In genomic region chr9:123828449-123828848, GRCh38 we compare ENCODE assay signal across 14 cellular contexts.
DNase-seq lines count a peak whose midpoint lies in the region; TF ChIP-seq lines count a peak whose summit lies in the region.
"Had no signal": no experiment of that assay in that cellular context is flagged by ENCODE, and none has a peak within 500 bp of the region (broad histone marks: within the 10 kb centered on the region; RNA-seq: fewer than 3 reads in every experiment).

No MANE protein-coding gene starts in this region.

- H3K4me1 Mint-ChIP-seq in HFFc6 (ENCODE audit: low read depth): no peaks in the 10 kb centered on the region

- no peak for TF ChIP-seq CTCF in GM20000 (IDR thresholded peaks at IDR 0.05; ENCODE audit: extremely low read depth, missing control alignments)
- TF ChIP-seq CTCF in HFFc6 (IDR thresholded peaks at IDR 0.05): no peak

- H3K9me3 Mint-ChIP-seq in HFFc6: peaks cover 37% of the 10 kb centered on the region

- peaks cover 53% of the 10 kb centered on the region for H3K36me3 Mint-ChIP-seq in HFFc6 (ENCODE audit: low read depth)

- in situ Hi-C loops in ACHN (cut with HindIII; ENCODE audit: low pct_ligation_motif_present, low pct_unique_long_range_greater_than_20kb, low sequenced_read_pairs): no loop called here

- no peak overlapping the region for H3K4me3 Mint-ChIP-seq in HFFc6
- H3K4me3 Mint-ChIP-seq: GM23338 had no signal

- H3K27ac Mint-ChIP-seq in HFFc6: no peak overlapping the region
- H3K27ac Mint-ChIP-seq: GM23338 had no signal

- H3K27me3 Mint-ChIP-seq in HFFc6 (ENCODE audit: insufficient read depth): no peaks in the 10 kb centered on the region; the same call in 1 of the 2 replicates

- DNase-seq in ACHN (peak; percentile 1), EH (ENCODE audit: low read depth) (peak; percentile 7), Kasumi-1 (lab: John Stamatoyannopoulos, UW) (peak; percentile 19 to 20), amniotic epithelial cell (ENCODE audit: low read depth) (peak; percentile 16), amygdala (lab: John Stamatoyannopoulos, UW) (no peak), GM20000 (ENCODE audit: low spot score) (no peak), HFFc6 (no peak)
- DNase-seq: NCI-H1436 treated with DMSO at 0.1 percent for 48 hours, NCI-H2081 treated with DMSO at 0.1 percent for 48 hours, NCI-H446, NCI-H748 treated with DMSO at 0.1 percent for 48 hours, SHP77, T-helper 2 cell had no signal

Comparison
In these comparisons a context has a peak if more than half of its experiments do, and no peak if none do; other contexts are left out.
1. DNase-seq: peak in ACHN (single experiment), EH (single experiment), Kasumi-1 (2 of 2) and amniotic epithelial cell (single experiment); none in amygdala (0 of 56), GM20000 (single experiment) and HFFc6 (single experiment).